In the genomic region with DNA sequence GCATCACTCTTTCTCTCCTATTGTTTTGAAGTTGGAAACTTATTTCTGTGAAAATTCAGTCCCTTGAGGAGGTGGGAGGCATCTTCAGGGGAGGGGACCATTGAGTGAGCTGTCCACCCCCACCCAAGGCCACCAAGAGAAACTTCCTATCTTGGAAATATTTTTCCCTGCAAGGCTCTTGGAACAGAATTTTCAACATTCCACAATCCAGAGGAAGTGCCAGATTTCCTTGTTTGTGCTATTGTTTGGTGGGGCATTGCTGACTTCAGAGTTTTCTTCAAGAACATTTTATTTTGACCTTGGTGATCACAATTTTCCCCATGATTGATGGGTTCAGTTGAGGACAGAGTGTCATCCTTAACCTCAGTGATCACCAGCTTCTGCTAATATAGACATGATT, we compare ENCODE assay signal across 1 cellular context.
TF ChIP-seq lines count a peak whose summit lies in the region.

No MANE protein-coding gene starts in this region.

TF ChIP-seq in endothelial cell of umbilical vein, 7 proteins besides CTCF, POLR2A, EP300 and RAD21:
- no peak for TF ChIP-seq EZH2 (IDR thresholded peaks at IDR 0.05; ENCODE audit: borderline replicate concordance, low read depth, low read length, severe bottlenecking)
- no peak for TF ChIP-seq POLR2AphosphoS5 (IDR thresholded peaks at IDR 0.05; ENCODE audit: insufficient read depth, low read depth, low read length)
- TF ChIP-seq FOS (IDR thresholded peaks at IDR 0.05; ENCODE audit: borderline replicate concordance, insufficient read depth, low read length) = no peak
- TF ChIP-seq MAX (IDR thresholded peaks at IDR 0.05; ENCODE audit: insufficient read depth, insufficient read length) = no peak
- no peak for TF ChIP-seq JUN (IDR thresholded peaks at IDR 0.05; ENCODE audit: borderline replicate concordance, insufficient read depth, insufficient read length, low read depth)
- TF ChIP-seq GATA2 (IDR thresholded peaks at IDR 0.05; ENCODE audit: insufficient read depth, insufficient read length, low read depth, low read length) = no peak
- TF ChIP-seq MYC (IDR thresholded peaks at IDR 0.05; ENCODE audit: low read depth, low read length) = no peak
